In the genomic region with DNA sequence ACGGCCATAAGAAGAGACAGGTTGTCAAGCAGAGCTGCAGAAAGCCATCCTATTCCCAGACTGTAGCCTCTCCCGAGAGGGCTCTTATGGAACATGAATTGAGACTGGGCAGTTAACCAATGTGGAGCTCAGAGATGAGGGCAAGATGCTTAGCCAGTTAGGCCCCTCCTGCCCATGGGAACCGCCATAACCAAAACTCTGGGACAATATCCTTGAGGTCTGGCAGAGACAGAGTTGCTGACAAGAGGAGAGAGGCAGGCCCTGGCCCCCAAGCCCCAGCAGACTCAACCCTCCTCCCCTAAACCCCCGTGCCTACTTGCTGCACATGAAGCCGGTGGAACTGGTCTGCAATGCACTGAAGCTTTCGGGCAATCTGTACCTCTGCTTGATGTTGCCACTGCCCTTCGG, we compare ENCODE assay signal across 8 cellular contexts. TPM values are rescaled to one million over a fixed set of nuclear protein-coding genes. Genes with fewer than 3 reads are reported as not detected.
DNase-seq lines count a peak whose midpoint lies in the region; ATAC-seq and TF ChIP-seq lines count a peak whose summit lies in the region.
"Had no signal": no experiment of that assay in that cellular context is flagged by ENCODE, and none has a peak within 500 bp of the region (broad histone marks: within the 10 kb centered on the region; RNA-seq: fewer than 3 reads in every experiment).

No MANE protein-coding gene starts in this region.

- H3K27ac ChIP-seq in HUES48 (ENCODE audit: low read depth, low read length) (no peak overlapping the region), SK-N-MC (peak overlapping the region; percentile 92), hepatocyte (peak overlapping the region; percentile 94), stomach smooth muscle (ENCODE audit: low read length) (peak overlapping the region; percentile 89)

- 46% methylated on average over 7 of the region's 7 CpGs for WGBS in hepatocyte (ENCODE audit: low lambda C conversion rate, missing lambda C conversion rate)

- peaks cover 44% of the 10 kb centered on the region for H3K79me2 ChIP-seq in hepatocyte

- peak overlapping the region; percentile 73 for H3K4me2 ChIP-seq in hepatocyte

- no peaks in the 10 kb centered on the region for H3K9me2 ChIP-seq in hepatocyte (replicated peaks; ENCODE audit: insufficient read depth)

- H3K4me1 ChIP-seq in HUES48 (ENCODE audit: control insufficient read depth, insufficient read depth, low read length) (peaks cover 69% of the 10 kb centered on the region), hepatocyte (ENCODE audit: insufficient read depth) (peaks cover 89% of the 10 kb centered on the region), stomach smooth muscle (ENCODE audit: control insufficient read depth, insufficient read depth, low read length) (peaks cover 88% of the 10 kb centered on the region)

- no peaks in the 10 kb centered on the region for H4K20me1 ChIP-seq in hepatocyte (ENCODE audit: insufficient read depth, poor library complexity, severe bottlenecking)

- H3K27me3 ChIP-seq in HUES48 (ENCODE audit: control insufficient read depth, insufficient read depth, low read length): 0 out of 2 replicates have a peak, but pooled peaks cover 5% of the 10 kb centered on the region
- no peaks in the 10 kb centered on the region for H3K27me3 ChIP-seq in hepatocyte
- H3K27me3 ChIP-seq in stomach smooth muscle (ENCODE audit: control insufficient read depth in 1 of 2, insufficient read depth in 2 of 2, low read length in 2 of 2): no peaks in the 10 kb centered on the region

- ATAC-seq in GM21825 (IDR thresholded peaks at IDR 0.05; ENCODE audit: unreplicated experiment): no peak

- H3K4me3 ChIP-seq in HUES48 (ENCODE audit: low read depth, low read length): peak overlapping the region; percentile 53; the same call in 1 of the 2 replicates
- H3K4me3 ChIP-seq in SK-N-MC: peak overlapping the region; percentile 53
- no peak overlapping the region for H3K4me3 ChIP-seq in hepatocyte
- peak overlapping the region; percentile 21 to 59 for H3K4me3 ChIP-seq in stomach smooth muscle (ENCODE audit: low read length in 2 of 2)

- H3K36me3 ChIP-seq in HUES48 (ENCODE audit: control insufficient read depth, insufficient read depth, low read length) (no peaks in the 10 kb centered on the region), SK-N-MC (ENCODE audit: insufficient read depth, low read length) (peaks cover 6% of the 10 kb centered on the region; the same call in 1 of the 2 replicates), hepatocyte (replicated peaks; ENCODE audit: insufficient read depth, low read depth) (no peaks in the 10 kb centered on the region), stomach smooth muscle (ENCODE audit: control insufficient read depth in 2 of 2, insufficient read depth in 2 of 2, low read length in 2 of 2) (no peaks in the 10 kb centered on the region)

- no peak overlapping the region for H3K9ac ChIP-seq in HUES48 (ENCODE audit: low read depth, low read length)
- peak overlapping the region; percentile 21 for H3K9ac ChIP-seq in SK-N-MC (ENCODE audit: insufficient read length)
- no peak overlapping the region for H3K9ac ChIP-seq in stomach smooth muscle (ENCODE audit: low read length in 2 of 2)

- no peak for TF ChIP-seq CTCF in hepatocyte (IDR thresholded peaks at IDR 0.05; ENCODE audit: poor library complexity)

- DNase-seq in SK-N-MC (ENCODE audit: low read depth, low spot score) (no peak), hepatocyte (ENCODE audit: low spot score) (no peak), H4 (ENCODE audit: low spot score) (no peak), ACHN (no peak)
- DNase-seq: activated naive CD4-positive, alpha-beta T cell had no signal

- no peak overlapping the region for H2AFZ ChIP-seq in hepatocyte

- H3K9me3 ChIP-seq in HUES48 (ENCODE audit: control insufficient read depth, insufficient read depth, low read length) (no peaks in the 10 kb centered on the region), SK-N-MC (ENCODE audit: low read depth, low read length) (no peaks in the 10 kb centered on the region), hepatocyte (ENCODE audit: low read depth) (no peaks in the 10 kb centered on the region), stomach smooth muscle (ENCODE audit: control insufficient read depth in 2 of 2, low read length in 2 of 2) (no peaks in the 10 kb centered on the region)

- in situ Hi-C loops in ACHN (cut with HindIII; ENCODE audit: low pct_ligation_motif_present, low pct_unique_long_range_greater_than_20kb, low sequenced_read_pairs): no loop called here

RNA-seq across cellular contexts. Expression of a gene that starts 4.8 kb away (rescaled TPM):
- total RNA-seq in hepatocyte: 33.9 and 41.8 TPM in 2 replicates
- polyA plus RNA-seq in hepatocyte: 13.8 and 15.9 TPM in 2 replicates
- 18.7 and 19.6 TPM in 2 replicates for total RNA-seq in H4 (2014; rRNA removed; shearing (Covaris generic))

RNA-seq across cellular contexts. Expression of a gene that starts 57.0 kb away (rescaled TPM):
- 7.6 and 11.9 TPM in 2 replicates for total RNA-seq in hepatocyte
- 5.3 and 10.7 TPM in 2 replicates for polyA plus RNA-seq in hepatocyte
- 55.5 and 56.2 TPM in 2 replicates for total RNA-seq in H4 (2014; rRNA removed; shearing (Covaris generic))
